Comparison of ENCODE assay signal across 8 cellular contexts in the genomic region with DNA sequence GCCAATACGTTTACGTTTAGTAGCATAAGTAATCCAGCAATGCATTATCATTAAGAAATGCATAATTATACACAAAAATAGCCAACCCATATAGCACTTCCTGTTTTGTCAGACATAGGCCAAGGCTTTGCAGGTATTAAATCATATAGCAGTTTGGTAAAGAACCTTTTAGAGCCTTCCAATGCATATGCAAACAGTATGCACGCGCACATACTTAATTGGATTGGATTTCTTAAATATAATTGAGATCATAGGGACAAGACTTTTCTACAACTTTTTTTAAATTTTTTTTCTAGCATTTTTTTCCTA. TPM values are rescaled to one million over a fixed set of nuclear protein-coding genes. Genes with fewer than 3 reads are reported as not detected.
DNase-seq lines count a peak whose midpoint lies in the region; ATAC-seq and TF ChIP-seq lines count a peak whose summit lies in the region.

No MANE protein-coding gene starts in this region.

- H3K36me3 Mint-ChIP-seq in brain: peaks cover 16% of the 10 kb centered on the region

- peak overlapping the region; percentile 97 to 99 (median 97) for H3K4me3 Mint-ChIP-seq in brain

- peak overlapping the region in 4 of 5 experiments; percentile 94 to 99 (median 98) for H3K27ac Mint-ChIP-seq in brain

- H3K36me3 ChIP-seq in muscle layer of colon (ENCODE audit: insufficient read depth, low read length): peaks cover 11% of the 10 kb centered on the region

- ATAC-seq in HG03521 (IDR thresholded peaks at IDR 0.05; ENCODE audit: unreplicated experiment) (peak; percentile 3), GM18868 (IDR thresholded peaks at IDR 0.05; ENCODE audit: unreplicated experiment) (no peak)

- H3K4me1 Mint-ChIP-seq in brain: peaks cover 48% of the 10 kb centered on the region

- H3K27me3 ChIP-seq in muscle layer of colon (ENCODE audit: control insufficient read depth in 1 of 2, insufficient read depth in 2 of 2, low read length in 2 of 2): no peaks in the 10 kb centered on the region

- DNase-seq in AG09309 (ENCODE audit: low read depth) (no peak), COLO668 (lab: John Stamatoyannopoulos, UW; ENCODE audit: unreplicated experiment) (no peak), SW 1271 (lab: John Stamatoyannopoulos, UW) (no peak), NCI-H748 treated with DMSO at 0.1 percent for 48 hours (lab: John Stamatoyannopoulos, UW) (no peak)

- H3K27me3 Mint-ChIP-seq in brain: peaks cover 34% of the 10 kb centered on the region

- peak overlapping the region; percentile 89 for H3K4me3 ChIP-seq in AG09309 (ENCODE audit: control insufficient read depth, low read depth, low read length)
- peak overlapping the region; percentile 44 to 81 for H3K4me3 ChIP-seq in muscle layer of colon (ENCODE audit: low read depth in 1 of 2, low read length in 2 of 2)

- peak overlapping the region; percentile 62 for H3K9ac ChIP-seq in muscle layer of colon (ENCODE audit: low read length)

- H3K9me3 Mint-ChIP-seq in brain: peaks cover 0 to 4% (median 0%) of the 10 kb centered on the region in 5 experiments

- no peaks in the 10 kb centered on the region for H3K9me3 ChIP-seq in muscle layer of colon (ENCODE audit: low read length)

- H3K27ac ChIP-seq in muscle layer of colon (ENCODE audit: low read depth, low read length): peak overlapping the region; percentile 70

- TF ChIP-seq CTCF in AG09309 (IDR thresholded peaks at IDR 0.05; ENCODE audit: control insufficient read depth, insufficient read depth, low read depth, low read length, missing control alignments) (no peak), brain (conservative IDR thresholded peaks at IDR 0.05) (no peak)

- H3K4me1 ChIP-seq in muscle layer of colon (ENCODE audit: insufficient read depth, low read length): peaks cover 4% of the 10 kb centered on the region

RNA-seq across cellular contexts. Expression of a gene that starts 0.7 kb away (rescaled TPM):
- 61.1 TPM for polyA plus RNA-seq in brain (ENCODE audit: insufficient read depth, low read depth, low replicate concordance)
